17 cellular contexts compared by ENCODE assay signal in the genomic region with DNA sequence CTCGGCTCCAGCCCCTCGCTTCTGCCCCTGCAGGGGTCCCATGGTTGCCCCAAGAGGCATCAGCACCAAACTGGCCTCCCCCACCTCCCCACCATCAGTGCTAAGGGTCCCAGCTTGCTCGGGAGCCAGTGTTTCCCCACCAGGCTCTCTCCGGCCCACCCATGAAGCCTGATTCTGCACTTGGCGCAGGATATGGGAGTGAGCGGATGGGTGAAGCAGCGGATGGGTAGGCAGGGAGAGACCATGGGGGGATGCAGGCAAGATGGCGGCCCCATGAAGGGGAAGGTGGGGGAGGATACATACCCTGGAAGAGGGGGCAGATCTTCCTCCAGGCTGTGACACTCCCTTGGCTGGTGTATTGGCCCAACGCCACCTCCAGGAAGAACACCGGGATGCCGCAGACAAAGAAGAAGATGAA. TPM values are rescaled to one million over a fixed set of nuclear protein-coding genes. Genes with fewer than 3 reads are reported as not detected.
DNase-seq lines count a peak whose midpoint lies in the region; ATAC-seq and TF ChIP-seq lines count a peak whose summit lies in the region.
"Had no signal": no experiment of that assay in that cellular context is flagged by ENCODE, and none has a peak within 500 bp of the region (broad histone marks: within the 10 kb centered on the region; RNA-seq: fewer than 3 reads in every experiment).

No MANE protein-coding gene starts in this region.

- H4K8ac ChIP-seq in IMR-90 (ENCODE audit: low read depth in 2 of 2, low read length in 2 of 2): no peak overlapping the region

- 73% methylated on average over 3 of the region's 11 CpGs; no CpG with 5 or more reads in 1 of the 2 experiments for WGBS in IMR-90 (ENCODE audit: extremely low coverage in 2 of 2, insufficient read length in 1 of 2), 2 experiments
- 63 to 64% methylated on average over 9 to 11 of the region's 11 CpGs for WGBS in ectodermal cell, 2 experiments

- no peak overlapping the region for H2BK5ac ChIP-seq in IMR-90 (ENCODE audit: low read depth, low read length, poor library complexity, severe bottlenecking)

- peak overlapping the region; percentile 35; the same call in 1 of the 2 replicates for H3K23ac ChIP-seq in IMR-90 (ENCODE audit: low read depth, low read length)

- no peak overlapping the region for H3K4me3 ChIP-seq in IMR-90 (ENCODE audit: insufficient read depth, low read depth, low read length)
- peak overlapping the region; percentile 54 for H3K4me3 ChIP-seq in ectodermal cell (ENCODE audit: insufficient read depth, low read depth, low read length)
- H3K4me3 ChIP-seq: BLaER1 treated with 17β-estradiol and CSF1 and Interleukin-3, amounts not matched to agents 10 nM and 100 nM had no signal

- no peak overlapping the region for H3K27ac Mint-ChIP-seq in nephron progenitor cell
- H3K27ac Mint-ChIP-seq in stimulated activated memory B cell treated with anti-CD40 and anti-IgM and Interleukin-4, amounts not matched to agents 10 μg/mL and 1 μg/mL and 100 μg/mL, for 72 hours: no peak overlapping the region
- H3K27ac Mint-ChIP-seq: naive thymus-derived CD8-positive, alpha-beta T cell; stimulated activated naive CD8-positive, alpha-beta T cell treated with anti-CD3 and anti-CD28 coated beads, Interleukin-15, amount 100 ng/mL, for 72 hours had no signal

- intact Hi-C loops in IMR-90 (cut with micrococcal nuclease): no loop called here

- H3K9me3 Mint-ChIP-seq in nephron progenitor cell: peaks cover 4% of the 10 kb centered on the region
- H3K9me3 Mint-ChIP-seq in stimulated activated memory B cell treated with anti-CD40 and anti-IgM and Interleukin-4, amounts not matched to agents 10 μg/mL and 1 μg/mL and 100 μg/mL, for 72 hours: peaks cover 3% of the 10 kb centered on the region
- H3K9me3 Mint-ChIP-seq: naive thymus-derived CD8-positive, alpha-beta T cell; stimulated activated naive CD8-positive, alpha-beta T cell treated with anti-CD3 and anti-CD28 coated beads, Interleukin-15, amount 100 ng/mL, for 72 hours had no signal

- no peak overlapping the region for H2BK120ac ChIP-seq in IMR-90 (ENCODE audit: low read depth, low read length)

- CTCF ChIA-PET in IMR-90 (lab: Yijun Ruan, JAX): no interaction called here

- peaks cover 53% of the 10 kb centered on the region for H3K4me1 Mint-ChIP-seq in nephron progenitor cell
- no peaks in the 10 kb centered on the region for H3K4me1 Mint-ChIP-seq in stimulated activated memory B cell treated with anti-CD40 and anti-IgM and Interleukin-4, amounts not matched to agents 10 μg/mL and 1 μg/mL and 100 μg/mL, for 72 hours

- H3K4me1 ChIP-seq in IMR-90 (ENCODE audit: control insufficient read depth, insufficient read depth, low read length) (peaks cover 3% of the 10 kb centered on the region), ectodermal cell (ENCODE audit: control insufficient read depth, insufficient read depth, low read length) (peaks cover 18% of the 10 kb centered on the region)

- in situ Hi-C loops in IMR-90 (cut with MboI; ENCODE audit: low sequenced_read_pairs): no loop called here

- H3K27ac ChIP-seq in IMR-90 (ENCODE audit: insufficient read depth, low read length) (no peak overlapping the region), ectodermal cell (ENCODE audit: insufficient read depth, low read depth, low read length, poor library complexity, severe bottlenecking) (no peak overlapping the region), substantia nigra (ENCODE audit: low read depth, low read length, poor library complexity, severe bottlenecking) (peak overlapping the region; percentile 59)
- H3K27ac ChIP-seq: BLaER1 treated with 17β-estradiol and CSF1 and Interleukin-3, amounts not matched to agents 10 nM and 100 nM; KMS-11 had no signal

- no peak overlapping the region for H3K4ac ChIP-seq in IMR-90 (ENCODE audit: low read depth, low read length)

- H4K91ac ChIP-seq in IMR-90 (ENCODE audit: insufficient read depth, low read depth, low read length): no peak overlapping the region

- H3K18ac ChIP-seq in IMR-90 (ENCODE audit: low read depth, low read length): no peak overlapping the region

- TF ChIP-seq CTCF in IMR-90 (conservative IDR thresholded peaks at IDR 0.05; ENCODE audit: low read depth, low read length) (no peak), nephron progenitor cell (IDR thresholded peaks at IDR 0.05) (no peak)

- H3K9me3 ChIP-seq in IMR-90 (ENCODE audit: control insufficient read depth, insufficient read depth, low read length) (no peaks in the 10 kb centered on the region), ectodermal cell (ENCODE audit: control insufficient read depth, low read length) (no peaks in the 10 kb centered on the region)
- H3K9me3 ChIP-seq: BLaER1 treated with 17β-estradiol and CSF1 and Interleukin-3, amounts not matched to agents 10 nM and 100 nM had no signal

- TF ChIP-seq RAD21 in IMR-90 (IDR thresholded peaks at IDR 0.05; ENCODE audit: low read length): no peak

- H2BK20ac ChIP-seq in IMR-90 (ENCODE audit: low read depth, low read length): no peak overlapping the region

- H3K56ac ChIP-seq in IMR-90 (ENCODE audit: extremely low read depth, insufficient read depth, low read length): no peak overlapping the region

- no peaks in the 10 kb centered on the region for H3K36me3 ChIP-seq in IMR-90 (ENCODE audit: control insufficient read depth, insufficient read depth, low read length)
- H3K36me3 ChIP-seq in ectodermal cell (ENCODE audit: control insufficient read depth, insufficient read depth, low read length): no peaks in the 10 kb centered on the region
- H3K36me3 ChIP-seq: BLaER1 treated with 17β-estradiol and CSF1 and Interleukin-3, amounts not matched to agents 10 nM and 100 nM had no signal

- peaks cover 6% of the 10 kb centered on the region; the same call in 1 of the 2 replicates for H3K9me1 ChIP-seq in IMR-90 (ENCODE audit: insufficient read depth, low read length)

- H2AK9ac ChIP-seq in IMR-90 (replicated peaks; ENCODE audit: low read depth, low read length, poor library complexity): no peak overlapping the region

- no TSS peak for BruUV-seq in IMR-90 (replicated peaks; lab: Mats Ljungman, UMichigan)

- no peak overlapping the region for H3K14ac ChIP-seq in IMR-90 (replicated peaks; ENCODE audit: low read depth, low read length)

- H3K27me3 ChIP-seq in IMR-90 (ENCODE audit: control insufficient read depth, insufficient read depth, low read length): peaks cover 63% of the 10 kb centered on the region
- H3K27me3 ChIP-seq in ectodermal cell (ENCODE audit: control insufficient read depth, insufficient read depth, low read length, poor library complexity, severe bottlenecking): peaks cover 65% of the 10 kb centered on the region
- H3K27me3 ChIP-seq: BLaER1 treated with 17β-estradiol and CSF1 and Interleukin-3, amounts not matched to agents 10 nM and 100 nM had no signal

- ATAC-seq in IMR-90 (ENCODE audit: low read depth) (no peak), GM19035 (IDR thresholded peaks at IDR 0.05; ENCODE audit: unreplicated experiment) (no peak), HG03432 (IDR thresholded peaks at IDR 0.05; ENCODE audit: unreplicated experiment) (no peak)
- ATAC-seq in stimulated activated memory B cell treated with anti-CD40 and anti-IgM and Interleukin-4, amounts not matched to agents 10 μg/mL and 1 μg/mL and 100 μg/mL, for 72 hours: no peak
- ATAC-seq: HCT116; naive thymus-derived CD8-positive, alpha-beta T cell had no signal

- POLR2A ChIA-PET in IMR-90 (lab: Charles Lee; ENCODE audit: unreplicated experiment): no interaction called here

- H3K4me3 Mint-ChIP-seq in nephron progenitor cell: peak overlapping the region; percentile 80
- H3K4me3 Mint-ChIP-seq in stimulated activated memory B cell treated with anti-CD40 and anti-IgM and Interleukin-4, amounts not matched to agents 10 μg/mL and 1 μg/mL and 100 μg/mL, for 72 hours: no peak overlapping the region

- H3K79me1 ChIP-seq in IMR-90 (ENCODE audit: low read depth in 1 of 2, low read length in 2 of 2): no peaks in the 10 kb centered on the region

- H2BK15ac ChIP-seq in IMR-90 (ENCODE audit: low read depth, low read length): no peak overlapping the region

- peak overlapping the region; percentile 99; the same call in 1 of the 2 replicates for H3K4me2 ChIP-seq in IMR-90 (ENCODE audit: low read depth, low read length)
- H3K4me2 ChIP-seq: BLaER1 treated with 17β-estradiol and CSF1 and Interleukin-3, amounts not matched to agents 10 nM and 100 nM; KMS-11 had no signal

- H4K5ac ChIP-seq in IMR-90 (ENCODE audit: low read depth, low read length): no peak overlapping the region

- peaks cover 71% of the 10 kb centered on the region for H3K27me3 Mint-ChIP-seq in nephron progenitor cell (ENCODE audit: low read depth, poor library complexity)
- peaks cover 77% of the 10 kb centered on the region for H3K27me3 Mint-ChIP-seq in stimulated activated memory B cell treated with anti-CD40 and anti-IgM and Interleukin-4, amounts not matched to agents 10 μg/mL and 1 μg/mL and 100 μg/mL, for 72 hours

- H2AFZ ChIP-seq in IMR-90 (replicated peaks; ENCODE audit: low read length, poor library complexity): no peak overlapping the region

- no peak overlapping the region for H2AK5ac ChIP-seq in IMR-90 (ENCODE audit: low read depth, low read length)

- TF ChIP-seq POLR2A in IMR-90 (IDR thresholded peaks at IDR 0.05; ENCODE audit: low read depth, low read length): no peak

- dilution Hi-C loops in IMR-90 (cut with HindIII; ENCODE audit: low sequenced_read_pairs, unreplicated experiment): no loop called here

- no peaks in the 10 kb centered on the region for H3K36me3 Mint-ChIP-seq in nephron progenitor cell (ENCODE audit: low read depth)
- no peaks in the 10 kb centered on the region for H3K36me3 Mint-ChIP-seq in stimulated activated memory B cell treated with anti-CD40 and anti-IgM and Interleukin-4, amounts not matched to agents 10 μg/mL and 1 μg/mL and 100 μg/mL, for 72 hours
- H3K36me3 Mint-ChIP-seq: naive thymus-derived CD8-positive, alpha-beta T cell had no signal

- no peaks in the 10 kb centered on the region for H4K20me1 ChIP-seq in IMR-90 (ENCODE audit: insufficient read depth, low read length)
- H4K20me1 ChIP-seq: BLaER1 treated with 17β-estradiol and CSF1 and Interleukin-3, amounts not matched to agents 10 nM and 100 nM had no signal

- H3K9ac ChIP-seq in IMR-90 (ENCODE audit: low read depth, low read length): no peak overlapping the region
- H3K9ac ChIP-seq: BLaER1 treated with 17β-estradiol and CSF1 and Interleukin-3, amounts not matched to agents 10 nM and 100 nM; KMS-11 had no signal

- DNase-seq in IMR-90 (no peak), nephron progenitor cell (no peak), substantia nigra (lab: John Stamatoyannopoulos, UW) (no peak)
- DNase-seq: activated CD4-positive, CD25-positive, alpha-beta regulatory T cell; activated CD8-positive, alpha-beta memory T cell treated with anti-CD3 and anti-CD28 coated beads, Interleukin-2, amount 50 U/mL, for 4 hours; activated naive CD4-positive, alpha-beta T cell treated with Interleukin-2 at 50 U/mL for 16 hours; NCI-H446 treated with DMSO at 0.1 percent for 48 hours; stimulated activated naive CD8-positive, alpha-beta T cell treated with anti-CD3 and anti-CD28 coated beads, Interleukin-15, amount 100 ng/mL, for 72 hours had no signal

RNA-seq across cellular contexts. Expression of a gene that starts 9.7 kb away (rescaled TPM):
- not detected in 2 replicates for total RNA-seq in IMR-90 (2012; rRNA removed)
- polyA plus RNA-seq in IMR-90 (2012; rRNA removed): not detected in 2 replicates
- 0.01 TPM in 1 of 2 replicates, not detected in the other for polyA plus RNA-seq in IMR-90 (2012; cell fraction: cytosol; rRNA removed)
- polyA plus RNA-seq in IMR-90 (2012; cell fraction: nucleus; rRNA removed; ENCODE audit: low replicate concordance): 0.10 TPM in 1 of 2 replicates, not detected in the other
- polyA plus RNA-seq in ectodermal cell (2013, experiment 1 of 4): 0.81 TPM
- 0.89 TPM for polyA plus RNA-seq in ectodermal cell (2013, experiment 2 of 4)
- polyA plus RNA-seq in ectodermal cell (2013, experiment 3 of 4): 0.37 TPM
- 0.57 TPM for polyA plus RNA-seq in ectodermal cell (2013, experiment 4 of 4)
- total RNA-seq: bronchial epithelial cell had no signal
- polyA plus RNA-seq: naive thymus-derived CD8-positive, alpha-beta T cell had no signal

RNA-seq across cellular contexts. Expression of a gene that starts 58.4 kb away (rescaled TPM):
- under 0.01 and 0.28 TPM in 2 replicates for total RNA-seq in IMR-90 (2012; rRNA removed)
- 0.10 TPM in 1 of 2 replicates, not detected in the other for polyA plus RNA-seq in IMR-90 (2012; rRNA removed)
- 0.05 TPM in 1 of 2 replicates, not detected in the other for polyA plus RNA-seq in IMR-90 (2012; cell fraction: cytosol; rRNA removed)
- polyA plus RNA-seq in IMR-90 (2012; cell fraction: nucleus; rRNA removed; ENCODE audit: low replicate concordance): 0.45 and 1.1 TPM in 2 replicates
- 0.39 TPM for polyA plus RNA-seq in ectodermal cell (2013, experiment 1 of 4)
- polyA plus RNA-seq in ectodermal cell (2013, experiment 2 of 4): 0.14 TPM
- polyA plus RNA-seq in ectodermal cell (2013, experiment 3 of 4): 0.48 TPM
- not detected for polyA plus RNA-seq in ectodermal cell (2013, experiment 4 of 4)
